Comparison of ENCODE assay signal across 26 cellular contexts in the genomic region with DNA sequence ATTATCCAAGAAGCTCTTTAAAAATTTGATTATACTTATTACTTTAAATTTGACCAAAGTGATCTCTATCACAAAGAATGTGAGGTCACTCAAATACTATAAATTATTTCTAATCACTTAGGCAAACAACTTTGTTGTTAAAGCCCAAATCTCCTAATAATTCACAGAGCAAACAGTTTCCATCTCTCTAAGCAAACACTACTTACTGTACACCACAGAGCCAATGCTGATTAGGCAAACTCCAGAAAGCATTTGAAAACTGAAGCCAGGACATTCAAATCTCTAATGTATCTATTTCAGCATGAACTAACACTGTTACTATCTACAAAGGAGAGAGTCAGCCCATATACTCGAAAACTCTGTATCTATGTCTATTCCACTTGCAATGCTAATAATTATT.
DNase-seq lines count a peak whose midpoint lies in the region; TF ChIP-seq lines count a peak whose summit lies in the region.
"Had no signal": no experiment of that assay in that cellular context is flagged by ENCODE, and none has a peak within 500 bp of the region (broad histone marks: within the 10 kb centered on the region; RNA-seq: fewer than 3 reads in every experiment).

No MANE protein-coding gene starts in this region.

- H3K4me1 Mint-ChIP-seq in activated T-helper 1 cell treated with anti-CD3 and anti-CD28 coated beads, Interleukin-12 subunit alpha, Interleukin-12 subunit beta, Interleukin-2, Interleukin-4 antibody, amounts not matched to agents 30 ng/mL and 10 ng/mL and 1 ng/mL, durations not matched to agents 14 hours and 24 hours and 36 hours (ENCODE audit: low read depth): peaks cover 10% of the 10 kb centered on the region

- no peaks in the 10 kb centered on the region for H3K27me3 Mint-ChIP-seq in activated T-helper 1 cell treated with anti-CD3 and anti-CD28 coated beads, Interleukin-12 subunit alpha, Interleukin-12 subunit beta, Interleukin-2, Interleukin-4 antibody, amounts not matched to agents 30 ng/mL and 10 ng/mL and 1 ng/mL, durations not matched to agents 14 hours and 24 hours and 36 hours (ENCODE audit: insufficient read depth)
- H3K27me3 Mint-ChIP-seq: CD4-positive, CD25-positive, alpha-beta regulatory T cell had no signal

- H3K36me3 ChIP-seq in suprapubic skin: peaks cover 10% of the 10 kb centered on the region
- H3K36me3 ChIP-seq: HAP-1, SJSA1 had no signal

- peaks cover 13% of the 10 kb centered on the region for H3K36me3 Mint-ChIP-seq in activated T-helper 1 cell treated with anti-CD3 and anti-CD28 coated beads, Interleukin-12 subunit alpha, Interleukin-12 subunit beta, Interleukin-2, Interleukin-4 antibody, amounts not matched to agents 30 ng/mL and 10 ng/mL and 1 ng/mL, durations not matched to agents 14 hours and 24 hours and 36 hours (ENCODE audit: low read depth)

- H3K27ac ChIP-seq in VCaP: peak overlapping the region; percentile 60
- no peak overlapping the region for H3K27ac ChIP-seq in suprapubic skin
- H3K27ac ChIP-seq: BLaER1, SJSA1 had no signal

- H3K27ac Mint-ChIP-seq in activated T-helper 1 cell treated with anti-CD3 and anti-CD28 coated beads, Interleukin-12 subunit alpha, Interleukin-12 subunit beta, Interleukin-2, Interleukin-4 antibody, amounts not matched to agents 30 ng/mL and 10 ng/mL and 1 ng/mL, durations not matched to agents 14 hours and 24 hours and 36 hours: no peak overlapping the region
- H3K27ac Mint-ChIP-seq: CD4-positive, CD25-positive, alpha-beta regulatory T cell; HFFc6 had no signal

- TF ChIP-seq POLR2A in suprapubic skin (IDR thresholded peaks at IDR 0.05): no peak

- intact Hi-C loops in activated T-helper 1 cell treated with anti-CD3 and anti-CD28 coated beads, Interleukin-12 subunit alpha, Interleukin-12 subunit beta, Interleukin-2, Interleukin-4 antibody, amounts not matched to agents 30 ng/mL and 10 ng/mL and 1 ng/mL, durations not matched to agents 14 hours and 24 hours and 36 hours (cut with micrococcal nuclease): no loop called here

- no peaks in the 10 kb centered on the region for H3K4me1 ChIP-seq in suprapubic skin
- H3K4me1 ChIP-seq: BLaER1, HAP-1, SJSA1 had no signal

- no peak overlapping the region for H3K4me3 Mint-ChIP-seq in activated T-helper 1 cell treated with anti-CD3 and anti-CD28 coated beads, Interleukin-12 subunit alpha, Interleukin-12 subunit beta, Interleukin-2, Interleukin-4 antibody, amounts not matched to agents 30 ng/mL and 10 ng/mL and 1 ng/mL, durations not matched to agents 14 hours and 24 hours and 36 hours
- H3K4me3 Mint-ChIP-seq: CD4-positive, CD25-positive, alpha-beta regulatory T cell; HFFc6 had no signal

- no peak for TF ChIP-seq CTCF in VCaP (conservative IDR thresholded peaks at IDR 0.05)
- no peak for TF ChIP-seq CTCF in suprapubic skin (IDR thresholded peaks at IDR 0.05)

- WGBS in suprapubic skin: 96% methylated on average over 1 of the region's 1 CpG

- DNase-seq in HuH-7.5 (ENCODE audit: low spot score) (peak; percentile 14), NCI-H146 treated with DMSO at 0.1 percent for 48 hours (lab: John Stamatoyannopoulos, UW; ENCODE audit: unreplicated experiment) (peak; percentile 83), NCI-H748 (lab: John Stamatoyannopoulos, UW; ENCODE audit: unreplicated experiment) (peak; percentile 80), suprapubic skin (ENCODE audit: low spot score in 2 of 2) (no peak), T-helper 9 cell (no peak)
- no peak for DNase-seq in activated T-helper 1 cell treated with anti-CD3 and anti-CD28 coated beads, Interleukin-12 subunit alpha, Interleukin-12 subunit beta, Interleukin-2, Interleukin-4 antibody, amounts not matched to agents 30 ng/mL and 10 ng/mL and 1 ng/mL, durations not matched to agents 14 hours and 24 hours and 36 hours (ENCODE audit: low spot score)
- DNase-seq: ACHN; CD4-positive, CD25-positive, alpha-beta regulatory T cell; DMS79 treated with DMSO at 0.1 percent for 48 hours; GF-D8; GOT3; HFFc6; IMR-90; KG1; MM.1S; NCI-H1417 treated with DMSO at 0.1 percent for 48 hours; NCI-H187 treated with DMSO at 0.1 percent for 48 hours; NCI-H446; NCI-H524 treated with DMSO at 0.1 percent for 48 hours; Right ventricle myocardium superior; RPMI8226; T-helper 2 cell had no signal

- H3K9me3 ChIP-seq in suprapubic skin: no peaks in the 10 kb centered on the region
- H3K9me3 ChIP-seq: BLaER1, HAP-1, SJSA1 had no signal

- H3K9me3 Mint-ChIP-seq in activated T-helper 1 cell treated with anti-CD3 and anti-CD28 coated beads, Interleukin-12 subunit alpha, Interleukin-12 subunit beta, Interleukin-2, Interleukin-4 antibody, amounts not matched to agents 30 ng/mL and 10 ng/mL and 1 ng/mL, durations not matched to agents 14 hours and 24 hours and 36 hours: no peaks in the 10 kb centered on the region
- H3K9me3 Mint-ChIP-seq: HFFc6 had no signal

- no peak for TF ChIP-seq EP300 in suprapubic skin (IDR thresholded peaks at IDR 0.05)

- H3K27me3 ChIP-seq in suprapubic skin: no peaks in the 10 kb centered on the region
- H3K27me3 ChIP-seq: BLaER1, SJSA1 had no signal

- no peak overlapping the region for H3K4me3 ChIP-seq in suprapubic skin
- H3K4me3 ChIP-seq: BLaER1, HAP-1, SJSA1 had no signal

Comparison
In these comparisons a context has a peak if more than half of its experiments do, and no peak if none do; other contexts are left out.
1. DNase-seq: peak in HuH-7.5 (single experiment), NCI-H146 treated with DMSO at 0.1 percent for 48 hours (single experiment) and NCI-H748 (single experiment); none in activated T-helper 1 cell treated with anti-CD3 and anti-CD28 coated beads, Interleukin-12 subunit alpha, Interleukin-12 subunit beta, Interleukin-2, Interleukin-4 antibody, amounts not matched to agents 30 ng/mL and 10 ng/mL and 1 ng/mL, durations not matched to agents 14 hours and 24 hours and 36 hours (single experiment), suprapubic skin (0 of 2) and T-helper 9 cell (single experiment).